9 cellular contexts compared by ENCODE assay signal in the genomic region with DNA sequence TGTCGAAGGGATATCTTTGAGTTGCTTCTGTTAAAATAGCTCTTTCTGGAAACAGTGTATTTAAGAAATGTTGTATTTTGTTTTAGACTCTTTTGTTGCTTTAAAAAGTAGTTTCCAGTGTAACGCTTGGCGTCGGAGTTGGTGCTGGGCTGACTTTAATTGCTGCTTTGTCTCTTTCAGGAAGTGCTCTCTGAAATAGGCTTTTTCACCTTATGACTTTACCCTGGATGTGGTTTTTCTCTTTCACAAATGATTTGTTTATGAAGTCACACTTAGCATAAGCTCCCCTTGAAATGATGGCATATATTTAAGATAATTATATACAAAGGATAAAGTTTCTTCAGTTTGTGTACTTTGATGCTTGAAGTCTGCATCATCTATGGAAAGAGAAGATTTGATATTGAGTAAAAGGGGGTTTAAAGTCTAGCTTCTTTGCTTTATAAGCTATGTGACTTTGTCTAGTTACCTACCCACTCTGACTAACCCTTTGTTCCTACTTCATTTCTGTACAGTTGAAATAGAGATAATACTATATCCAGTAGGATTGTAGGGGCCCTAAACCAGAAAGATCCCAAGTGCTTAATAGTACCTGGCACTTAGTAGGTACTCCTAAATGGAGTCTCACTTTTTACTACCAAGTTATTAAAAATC. TPM values are rescaled to one million over a fixed set of nuclear protein-coding genes. Genes with fewer than 3 reads are reported as not detected.
A peak's percentile ranks its signal among the peaks of the same experiment; 100 is the strongest.
DNase-seq lines count a peak whose midpoint lies in the region; ATAC-seq and TF ChIP-seq lines count a peak whose summit lies in the region.
"Had no signal": no experiment of that assay in that cellular context is flagged by ENCODE, and none has a peak within 500 bp of the region (broad histone marks: within the 10 kb centered on the region; RNA-seq: fewer than 3 reads in every experiment).

A gene with protein sequence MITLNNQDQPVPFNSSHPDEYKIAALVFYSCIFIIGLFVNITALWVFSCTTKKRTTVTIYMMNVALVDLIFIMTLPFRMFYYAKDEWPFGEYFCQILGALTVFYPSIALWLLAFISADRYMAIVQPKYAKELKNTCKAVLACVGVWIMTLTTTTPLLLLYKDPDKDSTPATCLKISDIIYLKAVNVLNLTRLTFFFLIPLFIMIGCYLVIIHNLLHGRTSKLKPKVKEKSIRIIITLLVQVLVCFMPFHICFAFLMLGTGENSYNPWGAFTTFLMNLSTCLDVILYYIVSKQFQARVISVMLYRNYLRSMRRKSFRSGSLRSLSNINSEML (minus strand): TSS at position 170 of the 651 bp plus-strand sequence. CDS start 2,507 bp downstream, outside the sequence.

- H3K79me1 ChIP-seq in mesendoderm (ENCODE audit: low read length), result peaks cover 1% of the 10 kb centered on the region

- H3K4me1 ChIP-seq in mesendoderm (ENCODE audit: control insufficient read depth, low read depth, low read length), result no peaks in the 10 kb centered on the region

- WGBS in mesendoderm (ENCODE audit: extremely low coverage, insufficient coverage, low lambda C conversion rate), result no CpG with 5 or more reads among the region's 4 CpGs

- H2BK120ac ChIP-seq in mesendoderm (ENCODE audit: low read depth, low read length), result no peak within 1 kb of the TSS

- no peak within 1 kb of the TSS for H3K23ac ChIP-seq in mesendoderm (ENCODE audit: low read length)

- no peak within 1 kb of the TSS for H4K5ac ChIP-seq in mesendoderm (ENCODE audit: low read length)

- no peak for TF ChIP-seq CTCF in GM10248 (IDR thresholded peaks at IDR 0.05; ENCODE audit: control extremely low read depth, extremely low read depth, low read depth, missing control alignments)

- DNase-seq in GM10248 (ENCODE audit: extremely low spot score) (peak; percentile 56), iPS-NIHi7 (ENCODE audit: extremely low spot score) (no peak), retina (no peak), mesendoderm (no peak), superior temporal gyrus (ENCODE audit: extremely low spot score) (no peak)
- no peak for DNase-seq in activated naive CD8-positive, alpha-beta T cell treated with anti-CD3 and anti-CD28 coated beads for 36 hours

- H2BK15ac ChIP-seq in mesendoderm (replicated peaks; ENCODE audit: low read depth), result no peak within 1 kb of the TSS

- H3K4me3 Mint-ChIP-seq in activated naive CD8-positive, alpha-beta T cell treated with anti-CD3 and anti-CD28 coated beads for 36 hours, result peak within 1 kb of the TSS; percentile 88

- H3K4me2 ChIP-seq in mesendoderm (ENCODE audit: low read length), result no peak within 1 kb of the TSS

- POLR2A ChIA-PET in GM10248 (lab: Yijun Ruan, JAX), result no interaction called here

- no peak within 1 kb of the TSS for H2BK5ac ChIP-seq in mesendoderm (ENCODE audit: low read length)

- no peak within 1 kb of the TSS for H2AK5ac ChIP-seq in mesendoderm (ENCODE audit: low read length)

- peaks cover 43% of the 10 kb centered on the region for H3K36me3 Mint-ChIP-seq in activated naive CD8-positive, alpha-beta T cell treated with anti-CD3 and anti-CD28 coated beads for 36 hours

- H3K79me2 ChIP-seq in mesendoderm (ENCODE audit: control insufficient read depth, insufficient read depth, low read length), result no peaks in the 10 kb centered on the region

- no peak within 1 kb of the TSS for H3K9ac ChIP-seq in mesendoderm (ENCODE audit: low read length)

- H3K27ac Mint-ChIP-seq in activated naive CD8-positive, alpha-beta T cell treated with anti-CD3 and anti-CD28 coated beads for 36 hours, result peak within 1 kb of the TSS; percentile 95

- H3K36me3 ChIP-seq in mesendoderm (ENCODE audit: control insufficient read depth, insufficient read depth, low read length), result no peaks in the 10 kb centered on the region

- ATAC-seq in GM21390 (IDR thresholded peaks at IDR 0.05; ENCODE audit: unreplicated experiment) (peak; percentile 88), HG03521 (IDR thresholded peaks at IDR 0.05; ENCODE audit: unreplicated experiment) (peak; percentile 86)

- H3K27ac ChIP-seq in mesendoderm (ENCODE audit: low read depth, low read length), result no peak within 1 kb of the TSS

- no peak within 1 kb of the TSS for H3K18ac ChIP-seq in mesendoderm (ENCODE audit: low read length)

- no peaks in the 10 kb centered on the region for H3K9me3 Mint-ChIP-seq in activated naive CD8-positive, alpha-beta T cell treated with anti-CD3 and anti-CD28 coated beads for 36 hours

- no peak within 1 kb of the TSS for H3K56ac ChIP-seq in mesendoderm (ENCODE audit: low read length)

- no peaks in the 10 kb centered on the region for H3K27me3 ChIP-seq in mesendoderm (ENCODE audit: insufficient read depth, low read length, poor library complexity)

- CTCF ChIA-PET in GM10248 (lab: Yijun Ruan, JAX), result interaction anchor here (0.8 to 4.4 kb wide), 10 partner anchors 8 to 179 kb away, joined by 3 to 24 read pairs (median 4); no protein-coding TSS in a partner anchor

- peaks cover 66% of the 10 kb centered on the region for H3K4me1 Mint-ChIP-seq in activated naive CD8-positive, alpha-beta T cell treated with anti-CD3 and anti-CD28 coated beads for 36 hours

- no peak within 1 kb of the TSS for H4K8ac ChIP-seq in mesendoderm (ENCODE audit: low read depth, low read length)

- H3K4ac ChIP-seq in mesendoderm (ENCODE audit: low read depth, low read length), result no peak within 1 kb of the TSS

- H3K4me3 ChIP-seq in mesendoderm (ENCODE audit: low read length), result no peak within 1 kb of the TSS

- H3K27me3 Mint-ChIP-seq in activated naive CD8-positive, alpha-beta T cell treated with anti-CD3 and anti-CD28 coated beads for 36 hours, result no peaks in the 10 kb centered on the region

RNA-seq across cellular contexts. Expression of the gene that starts here (rescaled TPM):
- total RNA-seq in activated naive CD8-positive, alpha-beta T cell treated with anti-CD3 and anti-CD28 coated beads for 36 hours, result 10 to 100 TPM; 16.9 to 17.6 TPM
- not detected for polyA plus RNA-seq in mesendoderm (2013, experiment 1 of 2)
- not detected for polyA plus RNA-seq in mesendoderm (2013, experiment 2 of 2)
- total RNA-seq: pulmonary artery endothelial cell had no signal
